1 cellular context compared by ENCODE assay signal in genomic region chr14:22463763-22464173, GRCh38.
TF ChIP-seq lines count a peak whose summit lies in the region.

No MANE protein-coding gene starts in this region.

TF ChIP-seq in HepG2, 621 proteins besides CTCF, POLR2A, EP300 and RAD21 (continued from another document and continues in another):
- no peak for TF ChIP-seq DRAP1 (CRISPR knock-in tag; IDR thresholded peaks at IDR 0.05)
- TF ChIP-seq HINFP (CRISPR knock-in tag; IDR thresholded peaks at IDR 0.05; ENCODE audit: low read depth), result no peak
- TF ChIP-seq SAP130 (CRISPR knock-in tag; IDR thresholded peaks at IDR 0.05; ENCODE audit: low read depth), result no peak
- TF ChIP-seq RFX3 (CRISPR knock-in tag; IDR thresholded peaks at IDR 0.05), result no peak
- no peak for TF ChIP-seq ZNF512B (CRISPR knock-in tag; IDR thresholded peaks at IDR 0.05; ENCODE audit: borderline replicate concordance)
- TF ChIP-seq SPEN (CRISPR knock-in tag; IDR thresholded peaks at IDR 0.05; ENCODE audit: low read depth), result no peak
- no peak for TF ChIP-seq ZNF143 (CRISPR knock-in tag; IDR thresholded peaks at IDR 0.05)
- no peak for TF ChIP-seq NFE2 (CRISPR knock-in tag; IDR thresholded peaks at IDR 0.05)
- TF ChIP-seq CREM (IDR thresholded peaks at IDR 0.05), result no peak; the same call in 1 of the 2 replicates
- no peak for TF ChIP-seq CREM (CRISPR knock-in tag; IDR thresholded peaks at IDR 0.05)
- no peak for TF ChIP-seq ZNF597 (CRISPR knock-in tag; IDR thresholded peaks at IDR 0.05)
- TF ChIP-seq ZNF614 (CRISPR knock-in tag; IDR thresholded peaks at IDR 0.05; ENCODE audit: borderline replicate concordance), result no peak
- no peak for TF ChIP-seq FOXA1 (IDR thresholded peaks at IDR 0.05)
- TF ChIP-seq FOXA1 (CRISPR knock-in tag; IDR thresholded peaks at IDR 0.05), result no peak
- TF ChIP-seq ZNF766 (CRISPR knock-in tag; IDR thresholded peaks at IDR 0.05; ENCODE audit: borderline replicate concordance), result no peak
- no peak for TF ChIP-seq MIER2 (CRISPR knock-in tag; IDR thresholded peaks at IDR 0.05)
- TF ChIP-seq RARG (CRISPR knock-in tag; IDR thresholded peaks at IDR 0.05; ENCODE audit: low read depth), result no peak
- 0 out of 2 replicates have a peak, but pooled peaks have one; percentile 66 for TF ChIP-seq ZNF761 (CRISPR knock-in tag; conservative IDR thresholded peaks at IDR 0.05)
- no peak for TF ChIP-seq ZNF383 (CRISPR knock-in tag; IDR thresholded peaks at IDR 0.05; ENCODE audit: borderline replicate concordance)
- 0 out of 2 replicates have a peak, but pooled peaks have one; percentile 32 for TF ChIP-seq SOX5 (CRISPR knock-in tag; IDR thresholded peaks at IDR 0.05; ENCODE audit: borderline replicate concordance)
- no peak for TF ChIP-seq KDM4B (CRISPR knock-in tag; IDR thresholded peaks at IDR 0.05)
- TF ChIP-seq ZNF337 (CRISPR knock-in tag; IDR thresholded peaks at IDR 0.05; ENCODE audit: borderline replicate concordance, low read depth), result no peak
- TF ChIP-seq ZSCAN12 (CRISPR knock-in tag; IDR thresholded peaks at IDR 0.05), result no peak
- TF ChIP-seq ELF1 (CRISPR knock-in tag; IDR thresholded peaks at IDR 0.05), result no peak
- no peak for TF ChIP-seq ZMAT5 (CRISPR knock-in tag; IDR thresholded peaks at IDR 0.05; ENCODE audit: borderline replicate concordance, low read depth)
- peak; percentile 18; the same call in 1 of the 2 replicates for TF ChIP-seq FOXK1 (CRISPR knock-in tag; IDR thresholded peaks at IDR 0.05; ENCODE audit: borderline replicate concordance, low read depth)
- no peak for TF ChIP-seq SSRP1 (CRISPR knock-in tag; IDR thresholded peaks at IDR 0.05)
- no peak for TF ChIP-seq HOXD1 (CRISPR knock-in tag; IDR thresholded peaks at IDR 0.05)
- no peak for TF ChIP-seq ZSCAN5A (CRISPR knock-in tag; IDR thresholded peaks at IDR 0.05; ENCODE audit: borderline replicate concordance)
- no peak for TF ChIP-seq FOXO1 (CRISPR knock-in tag; IDR thresholded peaks at IDR 0.05)
- no peak for TF ChIP-seq MYNN (CRISPR knock-in tag; IDR thresholded peaks at IDR 0.05; ENCODE audit: low read depth)
- TF ChIP-seq HMGXB4 (CRISPR knock-in tag; IDR thresholded peaks at IDR 0.05; ENCODE audit: borderline replicate concordance in 1 of 2, low read depth in 1 of 2), result 0 out of 4 replicates have a peak, but pooled peaks of 1 of the 2 experiments have one; percentile 38
- no peak for TF ChIP-seq ZNF276 (CRISPR knock-in tag; IDR thresholded peaks at IDR 0.05; ENCODE audit: low read depth)
- no peak for TF ChIP-seq FOSL2 (CRISPR knock-in tag; IDR thresholded peaks at IDR 0.05)
- no peak for TF ChIP-seq ZIK1 (CRISPR knock-in tag; IDR thresholded peaks at IDR 0.05; ENCODE audit: borderline replicate concordance, low read depth)
- no peak for TF ChIP-seq AHDC1 (CRISPR knock-in tag; IDR thresholded peaks at IDR 0.05; ENCODE audit: borderline replicate concordance)
- TF ChIP-seq ZNF33B (CRISPR knock-in tag; IDR thresholded peaks at IDR 0.05), result no peak
- no peak for TF ChIP-seq NFYB (CRISPR knock-in tag; IDR thresholded peaks at IDR 0.05)
- no peak for TF ChIP-seq DZIP1 (CRISPR knock-in tag; IDR thresholded peaks at IDR 0.05)
- TF ChIP-seq MTERF4 (CRISPR knock-in tag; IDR thresholded peaks at IDR 0.05), result no peak
- 0 out of 2 replicates have a peak, but pooled peaks have one; percentile 26 for TF ChIP-seq NR2F6 (IDR thresholded peaks at IDR 0.05)
- peak; percentile 4; the same call in 1 of the 2 replicates for TF ChIP-seq NR2F6 (CRISPR knock-in tag; IDR thresholded peaks at IDR 0.05)
- TF ChIP-seq ZNF780A (CRISPR knock-in tag; IDR thresholded peaks at IDR 0.05), result no peak
